In genomic region chr5:149464796-149465489, GRCh38 we compare ENCODE assay signal across 1 cellular context.
A peak's percentile ranks its signal among the peaks of the same experiment; 100 is the strongest.
TF ChIP-seq lines count a peak whose summit lies in the region.

No MANE protein-coding gene starts in this region.

TF ChIP-seq in HepG2, 621 proteins besides CTCF, POLR2A, EP300 and RAD21 (continued from another document):
- TF ChIP-seq ZNF687 (CRISPR knock-in tag; IDR thresholded peaks at IDR 0.05) (peak; percentile 61), HNF1B (CRISPR knock-in tag; IDR thresholded peaks at IDR 0.05) (0 out of 2 replicates have a peak, but pooled peaks have one; percentile 16), ZFP36L1 (CRISPR knock-in tag; IDR thresholded peaks at IDR 0.05) (no peak), SRF (IDR thresholded peaks at IDR 0.05; ENCODE audit: low read depth, low read length) (peak; percentile 76; the same call in 1 of the 2 replicates)
